21 cellular contexts compared by ENCODE assay signal in the genomic region with DNA sequence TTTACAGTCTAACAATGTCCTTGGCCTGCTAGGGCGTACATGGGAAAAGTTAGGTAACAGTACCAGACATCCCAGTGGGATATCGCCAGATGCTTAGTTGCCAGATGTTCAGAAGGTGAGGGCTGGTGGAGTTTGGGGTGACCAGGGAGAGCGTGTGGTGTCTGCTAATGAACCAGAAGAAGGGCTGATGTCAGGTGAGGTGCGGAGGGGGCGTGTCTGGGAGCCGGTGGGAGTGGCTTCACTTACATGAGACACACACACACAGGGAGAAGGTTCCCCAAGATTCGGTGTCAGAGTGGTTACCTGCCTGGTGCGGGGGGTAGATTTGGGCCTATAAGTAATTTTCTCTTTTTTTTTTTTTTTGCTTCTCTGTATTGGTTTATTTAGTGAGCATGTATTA. TPM values are rescaled to one million over a fixed set of nuclear protein-coding genes. Genes with fewer than 3 reads are reported as not detected.
DNase-seq lines count a peak whose midpoint lies in the region; ATAC-seq, FAIRE-seq and TF ChIP-seq lines count a peak whose summit lies in the region.
"Had no signal": no experiment of that assay in that cellular context is flagged by ENCODE, and none has a peak within 500 bp of the region (broad histone marks: within the 10 kb centered on the region; RNA-seq: fewer than 3 reads in every experiment).

No MANE protein-coding gene starts in this region.

- in situ Hi-C loops in IMR-90 (cut with MboI; ENCODE audit: low sequenced_read_pairs), result loop anchor here (25.0 kb wide), 1 partner anchor 217 kb away; no protein-coding TSS in a partner anchor
- in situ Hi-C loops in HepG2 (cut with HindIII; ENCODE audit: extremely low pct_ligation_motif_present, low pct_unique_long_range_greater_than_20kb), result no loop called here

- H3K18ac ChIP-seq in IMR-90 (ENCODE audit: low read depth, low read length), result no peak overlapping the region

- BruUV-seq in IMR-90 (replicated peaks; lab: Mats Ljungman, UMichigan) (no TSS peak), HepG2 (replicated peaks; lab: Mats Ljungman, UMichigan) (no TSS peak)

- no peak overlapping the region for H3K56ac ChIP-seq in IMR-90 (ENCODE audit: extremely low read depth, insufficient read depth, low read length)

- peaks cover 23 to 66% of the 10 kb centered on the region in 2 experiments; a peak in 3 of 4 replicates for H3K79me1 ChIP-seq in IMR-90 (ENCODE audit: low read depth in 1 of 2, low read length in 2 of 2)

- peaks cover 81% of the 10 kb centered on the region for H3K79me2 ChIP-seq in astrocyte (ENCODE audit: insufficient read depth, low read length)
- H3K79me2 ChIP-seq in HepG2 (ENCODE audit: insufficient read depth, low read length), result no peaks in the 10 kb centered on the region

- no peak overlapping the region for H3K4me3 ChIP-seq in IMR-90 (ENCODE audit: insufficient read depth, low read depth, low read length)
- no peak overlapping the region for H3K4me3 ChIP-seq in astrocyte (ENCODE audit: insufficient read depth, low read depth, low read length)
- no peak overlapping the region for H3K4me3 ChIP-seq in tibial artery
- H3K4me3 ChIP-seq in HepG2 (replicated peaks in 1 of 3; ENCODE audit: insufficient read depth in 1 of 3, low read depth in 2 of 3, low read length in 3 of 3), result no peak overlapping the region
- H3K4me3 ChIP-seq: testis had no signal

- H2BK120ac ChIP-seq in IMR-90 (ENCODE audit: low read depth, low read length), result no peak overlapping the region

- H3K4me2 ChIP-seq in IMR-90 (ENCODE audit: low read depth, low read length), result no peak overlapping the region
- H3K4me2 ChIP-seq in astrocyte (ENCODE audit: low read length), result no peak overlapping the region
- H3K4me2 ChIP-seq in HepG2 (ENCODE audit: low read depth, low read length), result no peak overlapping the region

- peaks cover 2% of the 10 kb centered on the region for H3K9me3 Mint-ChIP-seq in astrocyte (ENCODE audit: unreplicated experiment)
- H3K9me3 Mint-ChIP-seq: CD8-positive, alpha-beta T cell; stimulated activated effector memory CD8-positive, alpha-beta T cell treated with anti-CD3 and anti-CD28 coated beads, Interleukin-12 subunit alpha, Interleukin-12 subunit beta, amount 100 ng/mL, for 72 hours; T-helper 1 cell treated with Interleukin-12 subunit alpha and Interleukin-12 subunit beta and Interleukin-4 antibody, amounts not matched to agents 30 μg/mL and 1 μg/mL, for 36 hours had no signal

- H3K14ac ChIP-seq in IMR-90 (replicated peaks; ENCODE audit: low read depth, low read length), result no peak overlapping the region

- H3K9me3 ChIP-seq in IMR-90 (ENCODE audit: control insufficient read depth, insufficient read depth, low read length), result peaks cover 3% of the 10 kb centered on the region; the same call in 1 of the 2 replicates
- H3K9me3 ChIP-seq in astrocyte (ENCODE audit: insufficient read depth, low read depth, low read length), result no peaks in the 10 kb centered on the region
- H3K9me3 ChIP-seq in tibial artery, result no peaks in the 10 kb centered on the region
- no peaks in the 10 kb centered on the region for H3K9me3 ChIP-seq in HepG2 (ENCODE audit: low read length)
- H3K9me3 ChIP-seq: testis had no signal

- no peak overlapping the region for H2AFZ ChIP-seq in IMR-90 (replicated peaks; ENCODE audit: low read length, poor library complexity)
- no peak overlapping the region for H2AFZ ChIP-seq in astrocyte (ENCODE audit: low read depth, low read length)
- H2AFZ ChIP-seq in HepG2 (ENCODE audit: low read length), result no peak overlapping the region

- H3K4me1 ChIP-seq in IMR-90 (ENCODE audit: control insufficient read depth, insufficient read depth, low read length) (peaks cover 6% of the 10 kb centered on the region), astrocyte (ENCODE audit: insufficient read depth, low read length) (peaks cover 11% of the 10 kb centered on the region), tibial artery (peaks cover 0 to 29% (median 10%) of the 10 kb centered on the region in 4 donors), HepG2 (ENCODE audit: insufficient read depth, low read length) (no peaks in the 10 kb centered on the region)
- H3K4me1 ChIP-seq: testis had no signal

- peaks cover 23% of the 10 kb centered on the region for H3K4me1 Mint-ChIP-seq in astrocyte (ENCODE audit: low read depth, unreplicated experiment)
- H3K4me1 Mint-ChIP-seq: stimulated activated effector memory CD8-positive, alpha-beta T cell treated with anti-CD3 and anti-CD28 coated beads, Interleukin-12 subunit alpha, Interleukin-12 subunit beta, amount 100 ng/mL, for 72 hours had no signal

- no peak for ATAC-seq in IMR-90 (ENCODE audit: low read depth)
- ATAC-seq in GM18909 (IDR thresholded peaks at IDR 0.05; ENCODE audit: poor library complexity, unreplicated experiment), result no peak
- ATAC-seq in HepG2, result no peak
- no peak for ATAC-seq in HG03095 (IDR thresholded peaks at IDR 0.05; ENCODE audit: unreplicated experiment)
- ATAC-seq: CD8-positive, alpha-beta T cell; naive thymus-derived CD8-positive, alpha-beta T cell; stimulated activated effector memory CD8-positive, alpha-beta T cell treated with anti-CD3 and anti-CD28 coated beads, Interleukin-12 subunit alpha, Interleukin-12 subunit beta, amount 100 ng/mL, for 72 hours had no signal

- H2BK5ac ChIP-seq in IMR-90 (ENCODE audit: low read depth, low read length, poor library complexity, severe bottlenecking), result no peak overlapping the region

- H4K5ac ChIP-seq in IMR-90 (ENCODE audit: low read depth, low read length), result no peak overlapping the region

- no peak overlapping the region for H4K91ac ChIP-seq in IMR-90 (ENCODE audit: insufficient read depth, low read depth, low read length)

- peak overlapping the region; percentile 62 for H2AK9ac ChIP-seq in IMR-90 (replicated peaks; ENCODE audit: low read depth, low read length, poor library complexity)

- H3K27me3 ChIP-seq in IMR-90 (ENCODE audit: control insufficient read depth, insufficient read depth, low read length), result no peaks in the 10 kb centered on the region
- H3K27me3 ChIP-seq in astrocyte (ENCODE audit: insufficient read depth, low read length), result no peaks in the 10 kb centered on the region
- no peaks in the 10 kb centered on the region for H3K27me3 ChIP-seq in tibial artery
- H3K27me3 ChIP-seq in HepG2 (ENCODE audit: control insufficient read depth in 1 of 2, insufficient read depth in 2 of 2, low read length in 2 of 2), result no peaks in the 10 kb centered on the region
- H3K27me3 ChIP-seq: testis had no signal

- no peaks in the 10 kb centered on the region for H3K27me3 Mint-ChIP-seq in astrocyte (ENCODE audit: low read depth, unreplicated experiment)

- H3K4ac ChIP-seq in IMR-90 (ENCODE audit: low read depth, low read length), result no peak overlapping the region

- H4K20me1 ChIP-seq in IMR-90 (ENCODE audit: insufficient read depth, low read length), result peaks cover 30% of the 10 kb centered on the region
- peaks cover 44% of the 10 kb centered on the region for H4K20me1 ChIP-seq in astrocyte (ENCODE audit: insufficient read depth, low read length)
- H4K20me1 ChIP-seq in HepG2 (ENCODE audit: insufficient read depth, low read length), result no peaks in the 10 kb centered on the region

- H3K36me3 ChIP-seq in IMR-90 (ENCODE audit: control insufficient read depth, insufficient read depth, low read length), result peaks cover 4% of the 10 kb centered on the region
- no peaks in the 10 kb centered on the region for H3K36me3 ChIP-seq in astrocyte (ENCODE audit: insufficient read depth, low read length)
- peaks cover 0 to 15% (median 11%) of the 10 kb centered on the region in 3 donors for H3K36me3 ChIP-seq in tibial artery
- no peaks in the 10 kb centered on the region for H3K36me3 ChIP-seq in HepG2 (replicated peaks in 1 of 2; ENCODE audit: control insufficient read depth in 1 of 2, insufficient read depth in 2 of 2, low read length in 2 of 2)

- peaks cover 11% of the 10 kb centered on the region for H3K9me1 ChIP-seq in IMR-90 (ENCODE audit: insufficient read depth, low read length)

- TF ChIP-seq EP300 in HepG2 (IDR thresholded peaks at IDR 0.05; ENCODE audit: low read depth in 2 of 2, low read length in 2 of 2) (no peak), HepG2 (CRISPR knock-in tag; IDR thresholded peaks at IDR 0.05; ENCODE audit: borderline replicate concordance) (no peak)

- H3K9ac ChIP-seq in IMR-90 (ENCODE audit: low read depth, low read length) (no peak overlapping the region), astrocyte (ENCODE audit: low read length) (peak overlapping the region; percentile 63), HepG2 (ENCODE audit: insufficient read depth, low read depth, low read length) (no peak overlapping the region)

- no peak overlapping the region for H3K4me3 Mint-ChIP-seq in astrocyte (ENCODE audit: unreplicated experiment)
- H3K4me3 Mint-ChIP-seq: CD8-positive, alpha-beta T cell; naive thymus-derived CD8-positive, alpha-beta T cell; stimulated activated effector memory CD8-positive, alpha-beta T cell treated with anti-CD3 and anti-CD28 coated beads, Interleukin-12 subunit alpha, Interleukin-12 subunit beta, amount 100 ng/mL, for 72 hours; T-helper 1 cell treated with Interleukin-12 subunit alpha and Interleukin-12 subunit beta and Interleukin-4 antibody, amounts not matched to agents 30 μg/mL and 1 μg/mL, for 36 hours had no signal

- WGBS in IMR-90 (ENCODE audit: extremely low coverage in 2 of 2, insufficient read length in 1 of 2), 2 experiments, result 100% methylated on average over 1 of the region's 8 CpGs; no CpG with 5 or more reads in 1 of the 2 experiments
- 70% methylated on average over 8 of the region's 8 CpGs for WGBS in HepG2 (ENCODE audit: low lambda C conversion rate)

- no peak overlapping the region for H3K23ac ChIP-seq in IMR-90 (ENCODE audit: low read depth, low read length)

- TF ChIP-seq POLR2A in IMR-90 (IDR thresholded peaks at IDR 0.05; ENCODE audit: low read depth, low read length), result no peak
- TF ChIP-seq POLR2A in HepG2 (IDR thresholded peaks at IDR 0.05; ENCODE audit: insufficient read depth in 1 of 2, low read depth in 2 of 2, low read length in 2 of 2), result no peak

- TF ChIP-seq RAD21 in IMR-90 (IDR thresholded peaks at IDR 0.05; ENCODE audit: low read length) (no peak), HepG2 (CRISPR knock-in tag; IDR thresholded peaks at IDR 0.05) (no peak)

- DNase-seq in IMR-90 (no peak), astrocyte (ENCODE audit: low read depth) (no peak), iPS-NIHi7 (ENCODE audit: extremely low spot score) (peak; percentile 50), tibial artery (no peak), HepG2 (ENCODE audit: low spot score) (no peak)
- DNase-seq: activated CD8-positive, alpha-beta memory T cell treated with anti-CD3 and anti-CD28 coated beads, Interleukin-2, amount 50 U/mL, for 48 hours; activated gamma-delta T cell; CD8-positive, alpha-beta T cell; MM.1S; naive thymus-derived CD8-positive, alpha-beta T cell; NCI-H774; SIG-M5; testis had no signal

- peaks cover 12% of the 10 kb centered on the region for H3K36me3 Mint-ChIP-seq in astrocyte (ENCODE audit: low read depth, unreplicated experiment)
- H3K36me3 Mint-ChIP-seq: CD8-positive, alpha-beta T cell; naive thymus-derived CD8-positive, alpha-beta T cell; stimulated activated effector memory CD8-positive, alpha-beta T cell treated with anti-CD3 and anti-CD28 coated beads, Interleukin-12 subunit alpha, Interleukin-12 subunit beta, amount 100 ng/mL, for 72 hours had no signal

- FAIRE-seq in astrocyte (lab: Jason Lieb, UNC) (no peak), HepG2 (lab: Jason Lieb, UNC) (no peak)
- FAIRE-seq: frontal cortex, GM12891 had no signal

- no peak overlapping the region for H2BK15ac ChIP-seq in IMR-90 (ENCODE audit: low read depth, low read length)

- POLR2A ChIA-PET in IMR-90 (lab: Charles Lee; ENCODE audit: unreplicated experiment) (no interaction called here), HepG2 (lab: Yijun Ruan, JAX) (no interaction called here)

- peak overlapping the region; percentile 36 for H3K27ac Mint-ChIP-seq in astrocyte (ENCODE audit: unreplicated experiment)
- H3K27ac Mint-ChIP-seq: CD8-positive, alpha-beta T cell; naive thymus-derived CD8-positive, alpha-beta T cell; stimulated activated effector memory CD8-positive, alpha-beta T cell treated with anti-CD3 and anti-CD28 coated beads, Interleukin-12 subunit alpha, Interleukin-12 subunit beta, amount 100 ng/mL, for 72 hours; T-helper 1 cell treated with Interleukin-12 subunit alpha and Interleukin-12 subunit beta and Interleukin-4 antibody, amounts not matched to agents 30 μg/mL and 1 μg/mL, for 36 hours had no signal

- no peak overlapping the region for H4K8ac ChIP-seq in IMR-90 (ENCODE audit: low read depth in 2 of 2, low read length in 2 of 2)

- peak overlapping the region; percentile 25 for H2AK5ac ChIP-seq in IMR-90 (ENCODE audit: low read depth, low read length)

- CTCF ChIA-PET in IMR-90 (lab: Yijun Ruan, JAX), result no interaction called here
- CTCF ChIA-PET in HepG2 (lab: Yijun Ruan, JAX; ENCODE audit: low intra/inter-chr PET ratio, low total read pairs), result no interaction called here

- H2BK20ac ChIP-seq in IMR-90 (ENCODE audit: low read depth, low read length), result peak overlapping the region; percentile 64; the same call in 1 of the 2 replicates

- dilution Hi-C loops in IMR-90 (cut with HindIII; ENCODE audit: low sequenced_read_pairs, unreplicated experiment), result no loop called here

- no peak overlapping the region for H3K27ac ChIP-seq in IMR-90 (ENCODE audit: insufficient read depth, low read length)
- H3K27ac ChIP-seq in astrocyte (ENCODE audit: low read depth, low read length), result no peak overlapping the region
- H3K27ac ChIP-seq in tibial artery, result peak overlapping the region; percentile 44 to 61
- no peak overlapping the region for H3K27ac ChIP-seq in HepG2 (ENCODE audit: extremely low read length, insufficient read depth, low read length)
- H3K27ac ChIP-seq: testis, VCaP had no signal

- intact Hi-C loops in IMR-90 (cut with micrococcal nuclease), result no loop called here
- intact Hi-C loops in tibial artery (cut with DNase I; ENCODE audit: low total_unique reads), result no loop called here
- intact Hi-C loops in HepG2 (cut with micrococcal nuclease; ENCODE audit: unreplicated experiment), result loop anchor here (5.0 kb wide), 1 partner anchor 143 kb away; no protein-coding TSS in a partner anchor

- TF ChIP-seq CTCF in IMR-90 (conservative IDR thresholded peaks at IDR 0.05; ENCODE audit: low read depth, low read length) (no peak), astrocyte (IDR thresholded peaks at IDR 0.05; ENCODE audit: insufficient read depth, low read depth, low read length) (no peak), tibial artery (IDR thresholded peaks at IDR 0.05) (no peak), HepG2 (CRISPR knock-in tag; IDR thresholded peaks at IDR 0.05) (no peak)

RNA-seq across cellular contexts. Expression of a gene that starts 12.2 kb away (rescaled TPM):
- total RNA-seq in IMR-90 (2012; rRNA removed) (26.9 and 28.9 TPM in 2 replicates), astrocyte (88.7 and 100 TPM in 2 replicates), HepG2 (2016; rRNA removed; fragmentation: Illumina TruSeq; extraction: Trizol) (1.7 and 3.6 TPM in 2 replicates)
- polyA plus RNA-seq in IMR-90 (2012; rRNA removed) (12.3 and 13.8 TPM in 2 replicates), HepG2 (2011; rRNA removed) (0.73 and 1.1 TPM in 2 replicates)
- polyA plus RNA-seq in IMR-90 (2012; cell fraction: cytosol; rRNA removed), result 5.7 and 7.0 TPM in 2 replicates
- 13.4 and 18.7 TPM in 2 replicates for polyA plus RNA-seq in IMR-90 (2012; cell fraction: nucleus; rRNA removed; ENCODE audit: low replicate concordance)
- total RNA-seq in HepG2 (2016; cell fraction: cytosol; rRNA removed; fragmentation: Illumina TruSeq; extraction: Trizol; ENCODE audit: low read depth), result 1.4 and 2.6 TPM in 2 replicates
- total RNA-seq in HepG2 (2016; cell fraction: insoluble cytoplasmic fraction; rRNA removed; fragmentation: Illumina TruSeq; extraction: Trizol), result 2.9 TPM in 2 replicates
- 3.1 and 3.4 TPM in 2 replicates for total RNA-seq in HepG2 (2016; cell fraction: membrane; rRNA removed; fragmentation: Illumina TruSeq; extraction: Trizol)
- 1.4 and 2.6 TPM in 2 replicates for total RNA-seq in HepG2 (2016; cell fraction: nucleus; rRNA removed; fragmentation: Illumina TruSeq; extraction: Trizol)
- polyA plus RNA-seq in HepG2 (2011; cell fraction: cytosol; rRNA removed), result 0.24 and 1.2 TPM in 2 replicates
- 8.7 and 12.9 TPM in 2 replicates for polyA plus RNA-seq in HepG2 (2011; cell fraction: nucleus; rRNA removed)
- 0.38 and 2.1 TPM in 2 replicates for polyA plus RNA-seq in HepG2 (2012)
- polyA plus RNA-seq in HepG2 (2016; cell fraction: cytosol; fragmentation: Illumina TruSeq; extraction: Trizol; ENCODE audit: low read depth), result 4.4 and 5.7 TPM in 2 replicates
- 3.7 TPM in 2 replicates for polyA plus RNA-seq in HepG2 (2016; cell fraction: insoluble cytoplasmic fraction; fragmentation: Illumina TruSeq; extraction: Trizol; ENCODE audit: low read depth)
- 2.6 and 3.5 TPM in 2 replicates for polyA plus RNA-seq in HepG2 (2016; cell fraction: membrane; fragmentation: Illumina TruSeq; extraction: Trizol; ENCODE audit: low read depth)
- 2.9 and 3.0 TPM in 2 replicates for polyA plus RNA-seq in HepG2 (2016; cell fraction: nucleus; fragmentation: Illumina TruSeq; extraction: Trizol; ENCODE audit: insufficient read depth, low read depth)
- polyA minus RNA-seq in HepG2 (2011; rRNA and poly(A)+ RNA removed; ENCODE audit: low replicate concordance), result 1.9 and 153 TPM in 2 replicates
- polyA minus RNA-seq in HepG2 (2011; cell fraction: cytosol; rRNA and poly(A)+ RNA removed), result 2.8 and 4.2 TPM in 2 replicates
- 5.3 and 5.5 TPM in 2 replicates for polyA minus RNA-seq in HepG2 (2011; cell fraction: nucleus; rRNA and poly(A)+ RNA removed)
- total RNA-seq: OCI-LY7 had no signal

Comparison
In these comparisons a context has a peak if more than half of its experiments do, and no peak if none do; other contexts are left out.
1. H3K27ac ChIP-seq: peak in tibial artery (2 of 2); none in IMR-90 (single experiment), astrocyte (single experiment) and HepG2 (single experiment).